In the genomic region with DNA sequence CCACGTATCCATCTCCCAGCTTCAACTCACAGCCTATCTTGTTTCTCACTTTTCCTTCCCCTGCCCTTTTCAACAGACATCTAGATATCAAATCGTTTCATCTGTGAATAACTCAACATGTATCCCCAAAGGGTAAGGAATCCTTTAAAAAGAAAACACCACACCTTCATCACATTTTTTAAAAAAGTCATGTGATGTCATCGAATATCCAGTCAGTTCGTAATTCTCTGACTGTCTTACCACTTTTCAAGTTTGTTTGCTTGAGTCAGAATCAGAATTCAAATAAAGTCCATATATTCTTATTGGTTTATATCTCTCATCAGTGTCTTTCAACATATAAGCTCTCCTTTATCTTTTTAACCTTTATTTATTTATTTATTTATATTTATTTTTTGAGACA, we compare ENCODE assay signal across 2 cellular contexts.
TF ChIP-seq lines count a peak whose summit lies in the region.

No MANE protein-coding gene starts in this region.

TF ChIP-seq in HepG2, 621 proteins besides CTCF, POLR2A, EP300 and RAD21:
- TF ChIP-seq ZNF646 (CRISPR knock-in tag; IDR thresholded peaks at IDR 0.05) = no peak
- peak; percentile 63; the same call in 1 of the 2 replicates for TF ChIP-seq CREB1 (IDR thresholded peaks at IDR 0.05)
- no peak for TF ChIP-seq CREB1 (CRISPR knock-in tag; IDR thresholded peaks at IDR 0.05)
- no peak for TF ChIP-seq ZNF75D (CRISPR knock-in tag; IDR thresholded peaks at IDR 0.05; ENCODE audit: borderline replicate concordance)
- TF ChIP-seq ATF7 (IDR thresholded peaks at IDR 0.05) = peak; percentile 67; the same call in 1 of the 2 replicates
- TF ChIP-seq ATF7 (CRISPR knock-in tag; IDR thresholded peaks at IDR 0.05) = no peak

TF ChIP-seq in K562, 482 proteins besides CTCF, POLR2A, EP300 and RAD21:
- no peak for TF ChIP-seq SOX6 (IDR thresholded peaks at IDR 0.05)
- peak; percentile 44; the same call in 1 of the 2 replicates for TF ChIP-seq TFE3 (CRISPR knock-in tag; IDR thresholded peaks at IDR 0.05)
